11 cellular contexts compared by ENCODE assay signal in genomic region chr11:127106142-127106541, GRCh38.
DNase-seq lines count a peak whose midpoint lies in the region; FAIRE-seq and TF ChIP-seq lines count a peak whose summit lies in the region.
"Had no signal": no experiment of that assay in that cellular context is flagged by ENCODE, and none has a peak within 500 bp of the region (broad histone marks: within the 10 kb centered on the region; RNA-seq: fewer than 3 reads in every experiment).

No MANE protein-coding gene starts in this region.

- CTCF ChIA-PET in activated CD4-positive, alpha-beta memory T cell treated with anti-CD3 and anti-CD28 coated beads, Interleukin-2, amount 10 ng/mL, durations not matched to agents 7 days and 5 days (lab: Charles Lee) = no interaction called here

- H3K27ac Mint-ChIP-seq in osteocyte (ENCODE audit: unreplicated experiment) = no peak overlapping the region
- no peak overlapping the region for H3K27ac Mint-ChIP-seq in activated CD4-positive, alpha-beta memory T cell treated with anti-CD3 and anti-CD28 coated beads, Interleukin-2, amount 10 ng/mL, durations not matched to agents 7 days and 5 days
- H3K27ac Mint-ChIP-seq: effector memory CD8-positive, alpha-beta T cell had no signal

- H3K4me3 Mint-ChIP-seq in osteocyte (ENCODE audit: unreplicated experiment) = peak overlapping the region; percentile 30
- no peak overlapping the region for H3K4me3 Mint-ChIP-seq in activated CD4-positive, alpha-beta memory T cell treated with anti-CD3 and anti-CD28 coated beads, Interleukin-2, amount 10 ng/mL, durations not matched to agents 7 days and 5 days
- H3K4me3 Mint-ChIP-seq: effector memory CD8-positive, alpha-beta T cell had no signal

- peak; percentile 39 for DNase-seq in GM03348 (ENCODE audit: low spot score)
- DNase-seq in NCI-H1930 (lab: John Stamatoyannopoulos, UW) = peak; percentile 44 to 67
- DNase-seq in ecto neural progenitor cell (ENCODE audit: low spot score) = peak; percentile 75
- DNase-seq in osteocyte (ENCODE audit: extremely low spot score, unreplicated experiment) = no peak
- no peak for DNase-seq in activated CD4-positive, alpha-beta memory T cell treated with anti-CD3 and anti-CD28 coated beads, Interleukin-2, amount 10 ng/mL, durations not matched to agents 7 days and 5 days
- DNase-seq in RCC 7860 (ENCODE audit: low spot score) = no peak
- DNase-seq in stimulated activated naive CD4-positive, alpha-beta T cell (lab: John Stamatoyannopoulos, UW) = no peak
- no peak for DNase-seq in stimulated activated naive CD4-positive, alpha-beta T cell treated with Interleukin-2 at 50 U/mL for 16 hours (lab: John Stamatoyannopoulos, UW)
- DNase-seq: effector memory CD8-positive, alpha-beta T cell; left cardiac atrium had no signal

- FAIRE-seq in RCC 7860 (lab: Jason Lieb, UNC) = no peak
- FAIRE-seq: TTC549 had no signal

- POLR2A ChIA-PET in activated CD4-positive, alpha-beta memory T cell treated with anti-CD3 and anti-CD28 coated beads, Interleukin-2, amount 10 ng/mL, durations not matched to agents 7 days and 5 days (lab: Charles Lee) = no interaction called here

- peaks cover 5% of the 10 kb centered on the region for H3K4me1 Mint-ChIP-seq in osteocyte (ENCODE audit: unreplicated experiment)
- no peaks in the 10 kb centered on the region for H3K4me1 Mint-ChIP-seq in activated CD4-positive, alpha-beta memory T cell treated with anti-CD3 and anti-CD28 coated beads, Interleukin-2, amount 10 ng/mL, durations not matched to agents 7 days and 5 days

- H3K27me3 Mint-ChIP-seq in osteocyte (ENCODE audit: unreplicated experiment) = peaks cover 19% of the 10 kb centered on the region
- no peaks in the 10 kb centered on the region for H3K27me3 Mint-ChIP-seq in activated CD4-positive, alpha-beta memory T cell treated with anti-CD3 and anti-CD28 coated beads, Interleukin-2, amount 10 ng/mL, durations not matched to agents 7 days and 5 days

- H3K36me3 Mint-ChIP-seq in osteocyte (ENCODE audit: unreplicated experiment) = no peaks in the 10 kb centered on the region
- H3K36me3 Mint-ChIP-seq in activated CD4-positive, alpha-beta memory T cell treated with anti-CD3 and anti-CD28 coated beads, Interleukin-2, amount 10 ng/mL, durations not matched to agents 7 days and 5 days (ENCODE audit: low read depth) = no peaks in the 10 kb centered on the region

- H3K9me3 Mint-ChIP-seq in osteocyte (ENCODE audit: unreplicated experiment) = no peaks in the 10 kb centered on the region
- H3K9me3 Mint-ChIP-seq in activated CD4-positive, alpha-beta memory T cell treated with anti-CD3 and anti-CD28 coated beads, Interleukin-2, amount 10 ng/mL, durations not matched to agents 7 days and 5 days = no peaks in the 10 kb centered on the region

- TF ChIP-seq CTCF in osteocyte (IDR thresholded peaks at IDR 0.05) = no peak

Comparison
In these comparisons a context has a peak if more than half of its experiments do, and no peak if none do; other contexts are left out.
1. DNase-seq: peak in GM03348 (single experiment), NCI-H1930 (2 of 2) and ecto neural progenitor cell (single experiment); none in osteocyte (single experiment), activated CD4-positive, alpha-beta memory T cell treated with anti-CD3 and anti-CD28 coated beads, Interleukin-2, amount 10 ng/mL, durations not matched to agents 7 days and 5 days (single experiment), RCC 7860 (single experiment), stimulated activated naive CD4-positive, alpha-beta T cell (0 of 6) and stimulated activated naive CD4-positive, alpha-beta T cell treated with Interleukin-2 at 50 U/mL for 16 hours (single experiment).